ENCODE assay signal across 1 cellular context in genomic region chr18:48751727-48752468, GRCh38.
A peak's percentile ranks its signal among the peaks of the same experiment; 100 is the strongest.
TF ChIP-seq lines count a peak whose summit lies in the region.

No MANE protein-coding gene starts in this region.

TF ChIP-seq in SK-N-SH, 30 proteins besides CTCF, POLR2A, EP300 and RAD21:
- TF ChIP-seq ZBTB33 (IDR thresholded peaks at IDR 0.05; ENCODE audit: borderline replicate concordance, low read depth) (no peak), GATA2 (CRISPR knock-in tag; IDR thresholded peaks at IDR 0.05) (0 out of 2 replicates have a peak, but pooled peaks have one; percentile 24), FOXJ3 (CRISPR knock-in tag; IDR thresholded peaks at IDR 0.05) (peak; percentile 48; the same call in 1 of the 2 replicates), MEF2A (IDR thresholded peaks at IDR 0.05; ENCODE audit: borderline replicate concordance, low read depth) (no peak), REST (IDR thresholded peaks at IDR 0.05; ENCODE audit: low read depth, low read length) (no peak)
